Comparison of ENCODE assay signal across 17 cellular contexts in the genomic region with DNA sequence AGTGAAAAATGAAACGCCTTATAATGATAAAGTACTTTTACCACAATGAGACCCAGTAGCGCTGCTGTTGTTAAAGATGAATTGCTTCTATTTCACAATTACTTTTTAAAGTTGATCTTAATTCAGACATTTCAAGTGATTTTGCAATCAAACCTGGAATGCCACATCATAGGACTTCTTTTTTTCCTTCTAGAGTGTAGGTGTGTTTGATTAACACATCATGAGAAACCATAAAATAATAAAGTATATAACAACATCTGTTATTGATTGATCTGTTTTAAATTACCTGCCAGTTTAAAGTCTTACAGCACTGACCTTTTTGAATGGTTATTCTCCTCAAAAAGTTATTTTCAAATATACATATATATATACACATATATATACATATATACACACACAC.
"Had no signal": no experiment of that assay in that cellular context is flagged by ENCODE, and none has a peak within 500 bp of the region (broad histone marks: within the 10 kb centered on the region; RNA-seq: fewer than 3 reads in every experiment).

No MANE protein-coding gene starts in this region.

- H3K36me3 ChIP-seq: gastroesophageal sphincter, prostate gland, sigmoid colon had no signal

- DNase-seq: effector memory CD4-positive, alpha-beta T cell; esophagus squamous epithelium; foreskin fibroblast; glutamatergic neuron; left cardiac atrium; natural killer cell; sigmoid colon; stimulated activated CD4-positive, alpha-beta T cell treated with anti-CD3 and anti-CD28 coated beads, Interleukin-12 subunit alpha, Interleukin-12 subunit beta, amount 100 ng/mL, for 4 hours; stimulated activated naive CD4-positive, alpha-beta T cell; stomach; substantia nigra; trophoblast cell had no signal

- ATAC-seq: gastroesophageal sphincter, natural killer cell had no signal

- H3K27ac ChIP-seq: esophagus squamous epithelium, gastroesophageal sphincter, parathyroid adenoma, prostate gland, sigmoid colon, skin epidermis, stomach had no signal

- H3K27me3 ChIP-seq: esophagus squamous epithelium, gastroesophageal sphincter, sigmoid colon, stomach had no signal

- FAIRE-seq: keratinocyte had no signal

- H3K9me3 ChIP-seq: esophagus squamous epithelium, gastroesophageal sphincter, prostate gland, sigmoid colon, stomach had no signal

- H3K4me1 ChIP-seq: gastroesophageal sphincter, parathyroid adenoma, prostate gland, sigmoid colon, stomach had no signal

- H3K4me3 ChIP-seq: esophagus squamous epithelium, gastroesophageal sphincter, prostate gland, sigmoid colon, skin epidermis, stomach had no signal
